Comparison of ENCODE assay signal across 2 cellular contexts in the genomic region with DNA sequence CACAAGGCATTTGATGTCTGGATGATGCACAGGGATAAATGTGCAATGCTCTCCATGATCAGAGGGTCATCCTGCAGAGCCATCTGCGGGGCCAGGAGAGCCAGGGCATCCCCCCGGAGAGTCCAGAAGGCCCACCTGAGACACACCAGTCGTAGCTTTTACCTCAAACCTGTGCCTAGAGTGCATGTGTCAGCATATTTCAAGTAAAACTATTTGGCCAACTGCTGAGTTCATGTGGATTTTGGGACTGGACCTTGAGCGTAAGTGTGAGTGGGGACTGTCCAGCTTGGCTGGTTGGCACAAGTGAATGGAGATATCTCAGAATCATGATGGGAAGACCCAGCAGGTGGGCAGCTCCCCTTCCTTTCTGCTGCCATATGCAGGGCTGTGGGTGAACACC.
TF ChIP-seq lines count a peak whose summit lies in the region.

No MANE protein-coding gene starts in this region.

TF ChIP-seq in HepG2, 621 proteins besides CTCF, POLR2A, EP300 and RAD21:
- TF ChIP-seq MAFK (conservative IDR thresholded peaks at IDR 0.05 in 1 of 2, IDR thresholded peaks at IDR 0.05 in 1 of 2; ENCODE audit: low read length in 2 of 2) (peak; percentile 84 to 92), MAFF (IDR thresholded peaks at IDR 0.05; ENCODE audit: low read depth, low read length) (peak; percentile 84), ZFYVE20 (CRISPR knock-in tag; IDR thresholded peaks at IDR 0.05; ENCODE audit: borderline replicate concordance, low read depth) (no peak)

TF ChIP-seq in K562, 482 proteins besides CTCF, POLR2A, EP300 and RAD21:
- TF ChIP-seq TAF7 (tag; IDR thresholded peaks at IDR 0.05) (no peak), DIDO1 (tag; IDR thresholded peaks at IDR 0.05; ENCODE audit: low read depth) (no peak), MAFF (IDR thresholded peaks at IDR 0.05; ENCODE audit: low read length) (peak; percentile 8; the same call in 1 of the 2 replicates), FIP1L1 (IDR thresholded peaks at IDR 0.05; ENCODE audit: low read depth, low read length, poor library complexity, severe bottlenecking) (no peak), NFE2L1 (tag; IDR thresholded peaks at IDR 0.05; ENCODE audit: borderline replicate concordance, low read depth) (no peak), ZNF507 (tag; conservative IDR thresholded peaks at IDR 0.05) (no peak), LCOR (CRISPR knock-in tag; IDR thresholded peaks at IDR 0.05) (no peak), ZNF316 (IDR thresholded peaks at IDR 0.05) (0 out of 2 replicates have a peak, but pooled peaks have one; percentile 16)
- TF ChIP-seq, protein P1, sequence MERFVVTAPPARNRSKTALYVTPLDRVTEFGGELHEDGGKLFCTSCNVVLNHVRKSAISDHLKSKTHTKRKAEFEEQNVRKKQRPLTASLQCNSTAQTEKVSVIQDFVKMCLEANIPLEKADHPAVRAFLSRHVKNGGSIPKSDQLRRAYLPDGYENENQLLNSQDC (CRISPR knock-in tag; IDR thresholded peaks at IDR 0.05) = no peak
- TF ChIP-seq, protein P2, sequence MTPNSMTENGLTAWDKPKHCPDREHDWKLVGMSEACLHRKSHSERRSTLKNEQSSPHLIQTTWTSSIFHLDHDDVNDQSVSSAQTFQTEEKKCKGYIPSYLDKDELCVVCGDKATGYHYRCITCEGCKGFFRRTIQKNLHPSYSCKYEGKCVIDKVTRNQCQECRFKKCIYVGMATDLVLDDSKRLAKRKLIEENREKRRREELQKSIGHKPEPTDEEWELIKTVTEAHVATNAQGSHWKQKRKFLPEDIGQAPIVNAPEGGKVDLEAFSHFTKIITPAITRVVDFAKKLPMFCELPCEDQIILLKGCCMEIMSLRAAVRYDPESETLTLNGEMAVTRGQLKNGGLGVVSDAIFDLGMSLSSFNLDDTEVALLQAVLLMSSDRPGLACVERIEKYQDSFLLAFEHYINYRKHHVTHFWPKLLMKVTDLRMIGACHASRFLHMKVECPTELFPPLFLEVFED (CRISPR knock-in tag; conservative IDR thresholded peaks at IDR 0.05) = no peak
- TF ChIP-seq, protein P3, sequence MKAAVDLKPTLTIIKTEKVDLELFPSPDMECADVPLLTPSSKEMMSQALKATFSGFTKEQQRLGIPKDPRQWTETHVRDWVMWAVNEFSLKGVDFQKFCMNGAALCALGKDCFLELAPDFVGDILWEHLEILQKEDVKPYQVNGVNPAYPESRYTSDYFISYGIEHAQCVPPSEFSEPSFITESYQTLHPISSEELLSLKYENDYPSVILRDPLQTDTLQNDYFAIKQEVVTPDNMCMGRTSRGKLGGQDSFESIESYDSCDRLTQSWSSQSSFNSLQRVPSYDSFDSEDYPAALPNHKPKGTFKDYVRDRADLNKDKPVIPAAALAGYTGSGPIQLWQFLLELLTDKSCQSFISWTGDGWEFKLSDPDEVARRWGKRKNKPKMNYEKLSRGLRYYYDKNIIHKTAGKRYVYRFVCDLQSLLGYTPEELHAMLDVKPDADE (conservative IDR thresholded peaks at IDR 0.05; ENCODE audit: control insufficient read depth, low read depth, low read length) = no peak
- TF ChIP-seq, protein P4, sequence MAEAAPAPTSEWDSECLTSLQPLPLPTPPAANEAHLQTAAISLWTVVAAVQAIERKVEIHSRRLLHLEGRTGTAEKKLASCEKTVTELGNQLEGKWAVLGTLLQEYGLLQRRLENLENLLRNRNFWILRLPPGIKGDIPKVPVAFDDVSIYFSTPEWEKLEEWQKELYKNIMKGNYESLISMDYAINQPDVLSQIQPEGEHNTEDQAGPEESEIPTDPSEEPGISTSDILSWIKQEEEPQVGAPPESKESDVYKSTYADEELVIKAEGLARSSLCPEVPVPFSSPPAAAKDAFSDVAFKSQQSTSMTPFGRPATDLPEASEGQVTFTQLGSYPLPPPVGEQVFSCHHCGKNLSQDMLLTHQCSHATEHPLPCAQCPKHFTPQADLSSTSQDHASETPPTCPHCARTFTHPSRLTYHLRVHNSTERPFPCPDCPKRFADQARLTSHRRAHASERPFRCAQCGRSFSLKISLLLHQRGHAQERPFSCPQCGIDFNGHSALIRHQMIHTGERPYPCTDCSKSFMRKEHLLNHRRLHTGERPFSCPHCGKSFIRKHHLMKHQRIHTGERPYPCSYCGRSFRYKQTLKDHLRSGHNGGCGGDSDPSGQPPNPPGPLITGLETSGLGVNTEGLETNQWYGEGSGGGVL (CRISPR knock-in tag; IDR thresholded peaks at IDR 0.05) = no peak
